1 cellular context compared by ENCODE assay signal in the genomic region with DNA sequence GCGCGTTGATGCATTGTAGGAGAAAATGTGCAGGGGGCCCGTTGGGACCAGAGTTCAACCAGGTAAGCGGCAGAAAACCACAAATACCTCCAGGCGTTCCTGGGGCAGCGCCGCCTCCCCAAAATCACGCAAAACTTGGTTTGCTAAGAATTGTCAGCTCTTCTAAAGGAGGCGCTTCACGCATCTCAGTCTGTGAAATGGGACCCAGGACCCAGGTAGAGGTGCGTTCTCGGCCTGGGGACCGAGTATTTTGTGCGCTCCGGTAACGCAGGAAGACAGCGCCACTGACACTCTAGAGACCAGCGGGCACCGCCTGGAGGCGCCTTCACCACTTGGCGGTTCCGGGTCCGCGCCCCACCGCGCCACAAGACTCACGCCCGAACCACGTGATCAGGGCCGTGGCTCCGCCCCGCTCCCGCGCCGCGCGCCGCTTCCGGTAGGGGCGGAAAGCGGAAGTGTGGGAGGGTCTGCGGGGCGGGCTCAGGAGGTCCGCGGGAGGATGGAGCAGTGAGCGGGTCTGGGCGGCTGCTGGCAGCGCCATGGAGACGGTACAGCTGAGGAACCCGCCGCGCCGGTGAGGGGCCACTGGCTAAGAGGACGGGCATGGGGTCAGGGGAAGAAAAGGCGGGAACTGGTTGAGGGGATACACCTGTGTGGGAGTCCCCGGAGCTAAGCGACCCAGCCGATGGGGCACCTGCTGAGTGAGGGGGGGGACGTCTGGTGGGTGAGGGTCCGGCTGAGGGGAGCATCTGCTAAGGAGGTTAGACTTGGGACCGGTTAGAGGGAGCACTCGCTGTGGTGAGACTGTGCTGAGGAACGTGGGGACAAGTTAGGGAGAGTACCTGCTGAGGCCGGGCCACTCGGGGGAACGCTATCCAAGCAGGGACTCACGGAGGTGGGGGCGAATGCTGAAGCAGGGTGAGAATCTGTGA.
A peak's percentile ranks its signal among the peaks of the same experiment; 100 is the strongest.
TF ChIP-seq lines count a peak whose summit lies in the region.

STK4 (plus strand) TSS at position 483 of the 932 bp plus-strand sequence; CDS start at position 540, 57 bp downstream.

TF ChIP-seq in HepG2, 621 proteins besides CTCF, POLR2A, EP300 and RAD21 (continued from another document and continues in another):
- TF ChIP-seq ZNF772 (CRISPR knock-in tag; IDR thresholded peaks at IDR 0.05) (peak; percentile 99), FOXP1 (IDR thresholded peaks at IDR 0.05) (no peak), FOXP1 (CRISPR knock-in tag; IDR thresholded peaks at IDR 0.05) (no peak; the same call in 1 of the 2 replicates), ZNF558 (CRISPR knock-in tag; IDR thresholded peaks at IDR 0.05; ENCODE audit: borderline replicate concordance) (peak; percentile 99; the same call in 1 of the 2 replicates), DMAP1 (CRISPR knock-in tag; IDR thresholded peaks at IDR 0.05) (peak; percentile 98), ZNF614 (CRISPR knock-in tag; IDR thresholded peaks at IDR 0.05; ENCODE audit: borderline replicate concordance) (peak; percentile 95), KAT2B (IDR thresholded peaks at IDR 0.05; ENCODE audit: borderline replicate concordance, low read depth, low read length) (no peak), SALL1 (CRISPR knock-in tag; IDR thresholded peaks at IDR 0.05) (peak; percentile 98), ZNF597 (CRISPR knock-in tag; IDR thresholded peaks at IDR 0.05) (peak; percentile 77; the same call in 1 of the 2 replicates), EED (CRISPR knock-in tag; IDR thresholded peaks at IDR 0.05) (peak; percentile 97), HOXA3 (CRISPR knock-in tag; IDR thresholded peaks at IDR 0.05) (peak; percentile 97), POLR2AphosphoS5 (IDR thresholded peaks at IDR 0.05; ENCODE audit: low read depth, low read length) (peak; percentile 96), ZNF607 (CRISPR knock-in tag; IDR thresholded peaks at IDR 0.05; ENCODE audit: borderline replicate concordance) (peak; percentile 96), ZC3H4 (CRISPR knock-in tag; IDR thresholded peaks at IDR 0.05; ENCODE audit: borderline replicate concordance) (peak; percentile 37; the same call in 1 of the 2 replicates), TEAD3 (CRISPR knock-in tag; optimal IDR thresholded peaks at IDR 0.05; ENCODE audit: borderline replicate concordance) (peak; percentile 67), ZNF513 (CRISPR knock-in tag; conservative IDR thresholded peaks at IDR 0.05) (peak; percentile 74; the same call in 1 of the 2 replicates), CENPX (CRISPR knock-in tag; IDR thresholded peaks at IDR 0.05) (no peak), THAP7 (CRISPR knock-in tag; IDR thresholded peaks at IDR 0.05) (peak; percentile 88; the same call in 1 of the 2 replicates), ZNF564 (CRISPR knock-in tag; IDR thresholded peaks at IDR 0.05) (peak; percentile 77), ZSCAN20 (CRISPR knock-in tag; IDR thresholded peaks at IDR 0.05; ENCODE audit: borderline replicate concordance) (peak; percentile 68; the same call in 1 of the 2 replicates), CCAR2 (optimal IDR thresholded peaks at IDR 0.05; ENCODE audit: low read depth, low read length) (peak; percentile 56), ZNF678 (CRISPR knock-in tag; IDR thresholded peaks at IDR 0.05) (peak; percentile 90), ETV6 (CRISPR knock-in tag; conservative IDR thresholded peaks at IDR 0.05) (peak; percentile 56; the same call in 1 of the 2 replicates), SRY (CRISPR knock-in tag; IDR thresholded peaks at IDR 0.05) (peak; percentile 92), ZMAT3 (CRISPR knock-in tag; conservative IDR thresholded peaks at IDR 0.05) (peak; percentile 88), ZNF160 (CRISPR knock-in tag; IDR thresholded peaks at IDR 0.05) (peak; percentile 92), ERF (CRISPR knock-in tag; IDR thresholded peaks at IDR 0.05) (peak; percentile 99), ZNF780A (CRISPR knock-in tag; IDR thresholded peaks at IDR 0.05) (0 out of 2 replicates have a peak, but pooled peaks have one; percentile 33), ZNF30 (CRISPR knock-in tag; IDR thresholded peaks at IDR 0.05) (no peak; the same call in 1 of the 2 replicates), ZNF326 (CRISPR knock-in tag; IDR thresholded peaks at IDR 0.05; ENCODE audit: borderline replicate concordance) (no peak; the same call in 1 of the 2 replicates), ZNF766 (CRISPR knock-in tag; IDR thresholded peaks at IDR 0.05; ENCODE audit: borderline replicate concordance) (peak; percentile 96), TOE1 (CRISPR knock-in tag; IDR thresholded peaks at IDR 0.05) (peak; percentile 86; the same call in 1 of the 2 replicates), ZNF773 (CRISPR knock-in tag; IDR thresholded peaks at IDR 0.05; ENCODE audit: borderline replicate concordance) (no peak), ZNF562 (CRISPR knock-in tag; IDR thresholded peaks at IDR 0.05; ENCODE audit: borderline replicate concordance) (no peak), AGO1 (IDR thresholded peaks at IDR 0.05; ENCODE audit: low read depth, low read length, poor library complexity, severe bottlenecking) (peak; percentile 88), CENPT (CRISPR knock-in tag; IDR thresholded peaks at IDR 0.05; ENCODE audit: low read depth) (0 out of 2 replicates have a peak, but pooled peaks have one; percentile 46), RELA (CRISPR knock-in tag; IDR thresholded peaks at IDR 0.05) (no peak), HIVEP1 (CRISPR knock-in tag; IDR thresholded peaks at IDR 0.05) (peak; percentile 96), MZF1 (CRISPR knock-in tag; IDR thresholded peaks at IDR 0.05; ENCODE audit: borderline replicate concordance) (no peak), FOXJ3 (CRISPR knock-in tag; IDR thresholded peaks at IDR 0.05; ENCODE audit: borderline replicate concordance) (no peak; the same call in 1 of the 2 replicates), SKIL (CRISPR knock-in tag; IDR thresholded peaks at IDR 0.05; ENCODE audit: borderline replicate concordance) (no peak), ZNF44 (CRISPR knock-in tag; IDR thresholded peaks at IDR 0.05) (peak; percentile 98), PRMT3 (CRISPR knock-in tag; IDR thresholded peaks at IDR 0.05; ENCODE audit: borderline replicate concordance, low read depth) (peak; percentile 31; the same call in 1 of the 2 replicates), ZKSCAN8 (CRISPR knock-in tag; IDR thresholded peaks at IDR 0.05; ENCODE audit: borderline replicate concordance) (peak; percentile 94), SMARCE1 (IDR thresholded peaks at IDR 0.05; ENCODE audit: borderline replicate concordance) (no peak), FOXA1 (IDR thresholded peaks at IDR 0.05) (no peak), FOXA1 (CRISPR knock-in tag; IDR thresholded peaks at IDR 0.05) (peak; percentile 49; the same call in 1 of the 2 replicates), GATAD2A (CRISPR knock-in tag; IDR thresholded peaks at IDR 0.05) (peak; percentile 84), ELF4 (CRISPR knock-in tag; IDR thresholded peaks at IDR 0.05; ENCODE audit: borderline replicate concordance) (peak; percentile 100)
- TF ChIP-seq, protein P1, sequence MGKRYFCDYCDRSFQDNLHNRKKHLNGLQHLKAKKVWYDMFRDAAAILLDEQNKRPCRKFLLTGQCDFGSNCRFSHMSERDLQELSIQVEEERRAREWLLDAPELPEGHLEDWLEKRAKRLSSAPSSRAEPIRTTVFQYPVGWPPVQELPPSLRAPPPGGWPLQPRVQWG (CRISPR knock-in tag; IDR thresholded peaks at IDR 0.05; ENCODE audit: borderline replicate concordance, low read depth): no peak
- TF ChIP-seq, protein P2, sequence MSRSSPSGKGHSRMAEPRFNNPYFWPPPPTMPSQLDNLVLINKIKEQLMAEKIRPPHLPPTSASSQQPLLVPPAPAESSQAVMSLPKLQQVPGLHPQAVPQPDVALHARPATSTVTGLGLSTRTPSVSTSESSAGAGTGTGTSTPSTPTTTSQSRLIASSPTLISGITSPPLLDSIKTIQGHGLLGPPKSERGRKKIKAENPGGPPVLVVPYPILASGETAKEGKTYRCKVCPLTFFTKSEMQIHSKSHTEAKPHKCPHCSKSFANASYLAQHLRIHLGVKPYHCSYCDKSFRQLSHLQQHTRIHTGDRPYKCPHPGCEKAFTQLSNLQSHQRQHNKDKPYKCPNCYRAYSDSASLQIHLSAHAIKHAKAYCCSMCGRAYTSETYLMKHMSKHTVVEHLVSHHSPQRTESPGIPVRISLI (CRISPR knock-in tag; IDR thresholded peaks at IDR 0.05; ENCODE audit: borderline replicate concordance): peak; percentile 30; the same call in 1 of the 2 replicates
- TF ChIP-seq, protein P3, sequence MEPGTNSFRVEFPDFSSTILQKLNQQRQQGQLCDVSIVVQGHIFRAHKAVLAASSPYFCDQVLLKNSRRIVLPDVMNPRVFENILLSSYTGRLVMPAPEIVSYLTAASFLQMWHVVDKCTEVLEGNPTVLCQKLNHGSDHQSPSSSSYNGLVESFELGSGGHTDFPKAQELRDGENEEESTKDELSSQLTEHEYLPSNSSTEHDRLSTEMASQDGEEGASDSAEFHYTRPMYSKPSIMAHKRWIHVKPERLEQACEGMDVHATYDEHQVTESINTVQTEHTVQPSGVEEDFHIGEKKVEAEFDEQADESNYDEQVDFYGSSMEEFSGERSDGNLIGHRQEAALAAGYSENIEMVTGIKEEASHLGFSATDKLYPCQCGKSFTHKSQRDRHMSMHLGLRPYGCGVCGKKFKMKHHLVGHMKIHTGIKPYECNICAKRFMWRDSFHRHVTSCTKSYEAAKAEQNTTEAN (CRISPR knock-in tag; conservative IDR thresholded peaks at IDR 0.05): peak; percentile 82
- TF ChIP-seq, protein P4, sequence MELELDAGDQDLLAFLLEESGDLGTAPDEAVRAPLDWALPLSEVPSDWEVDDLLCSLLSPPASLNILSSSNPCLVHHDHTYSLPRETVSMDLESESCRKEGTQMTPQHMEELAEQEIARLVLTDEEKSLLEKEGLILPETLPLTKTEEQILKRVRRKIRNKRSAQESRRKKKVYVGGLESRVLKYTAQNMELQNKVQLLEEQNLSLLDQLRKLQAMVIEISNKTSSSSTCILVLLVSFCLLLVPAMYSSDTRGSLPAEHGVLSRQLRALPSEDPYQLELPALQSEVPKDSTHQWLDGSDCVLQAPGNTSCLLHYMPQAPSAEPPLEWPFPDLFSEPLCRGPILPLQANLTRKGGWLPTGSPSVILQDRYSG (CRISPR knock-in tag; IDR thresholded peaks at IDR 0.05): no peak; the same call in 1 of the 2 replicates
- TF ChIP-seq, protein P5, sequence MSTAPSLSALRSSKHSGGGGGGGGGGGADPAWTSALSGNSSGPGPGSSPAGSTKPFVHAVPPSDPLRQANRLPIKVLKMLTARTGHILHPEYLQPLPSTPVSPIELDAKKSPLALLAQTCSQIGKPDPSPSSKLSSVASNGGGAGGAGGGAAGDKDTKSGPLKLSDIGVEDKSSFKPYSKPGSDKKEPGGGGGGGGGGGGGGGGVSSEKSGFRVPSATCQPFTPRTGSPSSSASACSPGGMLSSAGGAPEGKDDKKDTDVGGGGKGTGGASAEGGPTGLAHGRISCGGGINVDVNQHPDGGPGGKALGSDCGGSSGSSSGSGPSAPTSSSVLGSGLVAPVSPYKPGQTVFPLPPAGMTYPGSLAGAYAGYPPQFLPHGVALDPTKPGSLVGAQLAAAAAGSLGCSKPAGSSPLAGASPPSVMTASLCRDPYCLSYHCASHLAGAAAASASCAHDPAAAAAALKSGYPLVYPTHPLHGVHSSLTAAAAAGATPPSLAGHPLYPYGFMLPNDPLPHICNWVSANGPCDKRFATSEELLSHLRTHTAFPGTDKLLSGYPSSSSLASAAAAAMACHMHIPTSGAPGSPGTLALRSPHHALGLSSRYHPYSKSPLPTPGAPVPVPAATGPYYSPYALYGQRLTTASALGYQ (CRISPR knock-in tag; IDR thresholded peaks at IDR 0.05): peak; percentile 81
- TF ChIP-seq, protein P6, sequence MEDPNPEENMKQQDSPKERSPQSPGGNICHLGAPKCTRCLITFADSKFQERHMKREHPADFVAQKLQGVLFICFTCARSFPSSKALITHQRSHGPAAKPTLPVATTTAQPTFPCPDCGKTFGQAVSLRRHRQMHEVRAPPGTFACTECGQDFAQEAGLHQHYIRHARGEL (CRISPR knock-in tag; IDR thresholded peaks at IDR 0.05): no peak
